Comparison of ENCODE assay signal across 22 cellular contexts in the genomic region with DNA sequence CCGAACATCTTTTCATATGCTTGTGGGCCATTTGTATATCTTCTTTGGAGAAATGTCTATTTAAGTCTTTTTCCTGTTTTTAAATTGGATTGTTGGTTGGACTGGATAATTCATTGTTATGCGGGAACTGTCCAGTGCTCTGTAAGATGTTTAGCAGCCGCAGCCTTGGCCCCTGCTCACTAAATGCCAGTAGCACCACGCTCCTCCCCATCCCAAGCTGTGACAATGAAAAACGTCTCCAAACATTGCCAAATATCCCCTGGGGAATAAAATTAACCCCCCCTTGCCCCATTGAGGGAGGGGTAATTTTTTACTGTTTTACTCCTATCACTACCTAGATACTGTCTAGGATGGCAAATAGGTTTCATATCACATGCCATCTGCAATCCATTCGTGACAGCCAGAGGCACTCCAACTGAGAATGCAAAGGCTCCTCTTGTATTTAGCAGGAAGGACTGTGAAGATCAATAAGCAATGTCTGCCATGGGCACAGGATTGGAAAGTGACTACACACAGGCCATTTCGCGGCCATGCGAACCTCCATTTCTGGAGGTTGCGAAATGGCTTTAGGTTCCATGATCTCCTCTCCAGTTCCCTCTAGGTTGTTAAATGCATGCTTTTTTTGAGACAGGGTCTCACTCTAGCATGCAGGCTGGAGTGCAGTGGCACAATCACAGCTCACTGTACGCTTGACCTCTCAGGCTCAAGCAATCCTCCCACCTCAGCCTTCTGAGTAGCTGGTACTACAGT. TPM values are rescaled to one million over a fixed set of nuclear protein-coding genes. Genes with fewer than 3 reads are reported as not detected.
DNase-seq lines count a peak whose midpoint lies in the region; ATAC-seq, FAIRE-seq and TF ChIP-seq lines count a peak whose summit lies in the region.
"Had no signal": no experiment of that assay in that cellular context is flagged by ENCODE, and none has a peak within 500 bp of the region (broad histone marks: within the 10 kb centered on the region; RNA-seq: fewer than 3 reads in every experiment).

No MANE protein-coding gene starts in this region.

- peaks cover 18% of the 10 kb centered on the region for H3K9me1 ChIP-seq in IMR-90 (ENCODE audit: insufficient read depth, low read length)

- no peak overlapping the region for H4K8ac ChIP-seq in IMR-90 (ENCODE audit: low read depth in 2 of 2, low read length in 2 of 2)

- H3K27me3 ChIP-seq in SK-N-SH (ENCODE audit: insufficient read depth): no peaks in the 10 kb centered on the region
- no peaks in the 10 kb centered on the region for H3K27me3 ChIP-seq in IMR-90 (ENCODE audit: control insufficient read depth, insufficient read depth, low read length)
- no peaks in the 10 kb centered on the region for H3K27me3 ChIP-seq in bronchial epithelial cell (ENCODE audit: control insufficient read depth, insufficient read depth, low read length)
- H3K27me3 ChIP-seq in osteoblast (ENCODE audit: insufficient read depth, low read length): no peaks in the 10 kb centered on the region

- POLR2A ChIA-PET in SK-N-SH (lab: Yijun Ruan, JAX) (no interaction called here), IMR-90 (lab: Charles Lee; ENCODE audit: unreplicated experiment) (no interaction called here)

- TF ChIP-seq RAD21 in SK-N-SH (IDR thresholded peaks at IDR 0.05; ENCODE audit: low read length): no peak
- TF ChIP-seq RAD21 in IMR-90 (IDR thresholded peaks at IDR 0.05; ENCODE audit: low read length): no peak

- H3K79me1 ChIP-seq in IMR-90 (ENCODE audit: low read depth in 1 of 2, low read length in 2 of 2): no peaks in the 10 kb centered on the region

- no peaks in the 10 kb centered on the region for H3K9me2 ChIP-seq in SK-N-SH

- no peaks in the 10 kb centered on the region for H3K4me1 Mint-ChIP-seq in activated T-helper 2 cell treated with anti-CD3 and anti-CD28 coated beads, Interferon-gamma antibody, Interleukin-2, Interleukin-4, amounts not matched to agents 10 μg/mL and 5 μg/mL and 100 μg/mL, durations not matched to agents 14 hours and 24 hours and 36 hours (ENCODE audit: low read depth)

- no TSS peak for BruUV-seq in IMR-90 (replicated peaks; lab: Mats Ljungman, UMichigan)

- H2BK15ac ChIP-seq in IMR-90 (ENCODE audit: low read depth, low read length): no peak overlapping the region

- H4K20me1 ChIP-seq in SK-N-SH (ENCODE audit: insufficient read depth) (no peaks in the 10 kb centered on the region), IMR-90 (ENCODE audit: insufficient read depth, low read length) (no peaks in the 10 kb centered on the region), osteoblast (ENCODE audit: insufficient read depth, low read length) (no peaks in the 10 kb centered on the region)

- intact Hi-C loops in IMR-90 (cut with micrococcal nuclease): no loop called here
- intact Hi-C loops in activated T-helper 2 cell treated with anti-CD3 and anti-CD28 coated beads, Interferon-gamma antibody, Interleukin-2, Interleukin-4, amounts not matched to agents 10 μg/mL and 5 μg/mL and 100 μg/mL, durations not matched to agents 14 hours and 24 hours and 36 hours (cut with micrococcal nuclease): no loop called here

- no peak for DNase-seq in SK-N-SH
- no peak for DNase-seq in IMR-90
- DNase-seq in bronchial epithelial cell (ENCODE audit: low read depth): no peak
- DNase-seq in osteoblast (ENCODE audit: insufficient read length, low spot score, missing footprints): peak; percentile 68
- DNase-seq in activated T-helper 2 cell treated with anti-CD3 and anti-CD28 coated beads, Interferon-gamma antibody, Interleukin-2, Interleukin-4, amounts not matched to agents 10 μg/mL and 5 μg/mL and 100 μg/mL, durations not matched to agents 14 hours and 24 hours and 36 hours (ENCODE audit: low spot score): no peak
- DNase-seq: AML-193; Caco-2; CD4-positive, alpha-beta T cell; GDM1; GM23248; HCEC 1CT had no signal

- H3K4me1 ChIP-seq in SK-N-SH (ENCODE audit: control insufficient read depth in 1 of 2, insufficient read depth in 2 of 2, low read depth in 1 of 2, low read length in 1 of 2): peaks cover 0 to 22% of the 10 kb centered on the region in 2 experiments; a peak in 1 of 4 replicates
- peaks cover 15% of the 10 kb centered on the region for H3K4me1 ChIP-seq in IMR-90 (ENCODE audit: control insufficient read depth, insufficient read depth, low read length)
- H3K4me1 ChIP-seq in osteoblast (ENCODE audit: insufficient read depth, low read length): peaks cover 14% of the 10 kb centered on the region
- H3K4me1 ChIP-seq: A549, Caco-2 had no signal

- H3K79me2 ChIP-seq in SK-N-SH (ENCODE audit: insufficient read depth) (no peaks in the 10 kb centered on the region), osteoblast (ENCODE audit: insufficient read depth, low read length) (no peaks in the 10 kb centered on the region)

- H3K9me3 ChIP-seq in SK-N-SH (no peaks in the 10 kb centered on the region), IMR-90 (ENCODE audit: control insufficient read depth, insufficient read depth, low read length) (no peaks in the 10 kb centered on the region), osteoblast (ENCODE audit: low read depth, low read length) (no peaks in the 10 kb centered on the region)
- H3K9me3 ChIP-seq: A549, Caco-2 had no signal

- H3K56ac ChIP-seq in IMR-90 (ENCODE audit: extremely low read depth, insufficient read depth, low read length): no peak overlapping the region

- in situ Hi-C loops in IMR-90 (cut with MboI; ENCODE audit: low sequenced_read_pairs): no loop called here

- no peaks in the 10 kb centered on the region for H3K9me3 Mint-ChIP-seq in activated T-helper 2 cell treated with anti-CD3 and anti-CD28 coated beads, Interferon-gamma antibody, Interleukin-2, Interleukin-4, amounts not matched to agents 10 μg/mL and 5 μg/mL and 100 μg/mL, durations not matched to agents 14 hours and 24 hours and 36 hours
- H3K9me3 Mint-ChIP-seq: CD4-positive, alpha-beta T cell had no signal

- H2AK5ac ChIP-seq in IMR-90 (ENCODE audit: low read depth, low read length): peak overlapping the region; percentile 13; the same call in 1 of the 2 replicates

- no peaks in the 10 kb centered on the region for H3K36me3 ChIP-seq in SK-N-SH (replicated peaks in 1 of 2; ENCODE audit: control insufficient read depth in 1 of 2, insufficient read depth in 2 of 2, low read length in 1 of 2)
- H3K36me3 ChIP-seq in IMR-90 (ENCODE audit: control insufficient read depth, insufficient read depth, low read length): no peaks in the 10 kb centered on the region
- H3K36me3 ChIP-seq in bronchial epithelial cell (ENCODE audit: control insufficient read depth, insufficient read depth, low read length): no peaks in the 10 kb centered on the region
- H3K36me3 ChIP-seq in osteoblast (ENCODE audit: insufficient read depth, low read length): no peaks in the 10 kb centered on the region

- TF ChIP-seq POLR2A in IMR-90 (IDR thresholded peaks at IDR 0.05; ENCODE audit: low read depth, low read length): no peak

- H2AFZ ChIP-seq in SK-N-SH (ENCODE audit: low read depth) (no peak overlapping the region), IMR-90 (replicated peaks; ENCODE audit: low read length, poor library complexity) (no peak overlapping the region), osteoblast (ENCODE audit: low read length) (no peak overlapping the region)
- H2AFZ ChIP-seq: GM23248 had no signal

- H3K18ac ChIP-seq in IMR-90 (ENCODE audit: low read depth, low read length): no peak overlapping the region

- H3K27ac Mint-ChIP-seq in activated T-helper 2 cell treated with anti-CD3 and anti-CD28 coated beads, Interferon-gamma antibody, Interleukin-2, Interleukin-4, amounts not matched to agents 10 μg/mL and 5 μg/mL and 100 μg/mL, durations not matched to agents 14 hours and 24 hours and 36 hours: no peak overlapping the region
- H3K27ac Mint-ChIP-seq: CD4-positive, alpha-beta T cell had no signal

- H4K91ac ChIP-seq in IMR-90 (ENCODE audit: insufficient read depth, low read depth, low read length): no peak overlapping the region

- H3K27ac ChIP-seq in SK-N-SH (ENCODE audit: low read depth in 2 of 2, low read length in 1 of 2) (no peak overlapping the region), IMR-90 (ENCODE audit: insufficient read depth, low read length) (no peak overlapping the region), osteoblast (ENCODE audit: low read depth, low read length) (no peak overlapping the region)
- H3K27ac ChIP-seq: 22Rv1, A549, C4-2B, GM23248 had no signal

- ATAC-seq in SK-N-SH treated with all-trans-retinoic acid at 6 μM for 48 hours (no peak), IMR-90 (ENCODE audit: low read depth) (no peak), HG03520 (IDR thresholded peaks at IDR 0.05; ENCODE audit: unreplicated experiment) (no peak)
- ATAC-seq: A549 had no signal

- TF ChIP-seq CTCF in SK-N-SH (IDR thresholded peaks at IDR 0.05) (no peak), IMR-90 (conservative IDR thresholded peaks at IDR 0.05; ENCODE audit: low read depth, low read length) (no peak), bronchial epithelial cell (IDR thresholded peaks at IDR 0.05; ENCODE audit: insufficient read depth, low read length, severe bottlenecking) (no peak), osteoblast (IDR thresholded peaks at IDR 0.05; ENCODE audit: extremely low read depth, low read depth, low read length) (no peak)

- WGBS in SK-N-SH (ENCODE audit: low lambda C conversion rate): 81% methylated on average over 11 of the region's 11 CpGs
- 100% methylated on average over 4 of the region's 11 CpGs; no CpG with 5 or more reads in 1 of the 2 experiments for WGBS in IMR-90 (ENCODE audit: extremely low coverage in 2 of 2, insufficient read length in 1 of 2), 2 experiments

- no peaks in the 10 kb centered on the region for H3K27me3 Mint-ChIP-seq in activated T-helper 2 cell treated with anti-CD3 and anti-CD28 coated beads, Interferon-gamma antibody, Interleukin-2, Interleukin-4, amounts not matched to agents 10 μg/mL and 5 μg/mL and 100 μg/mL, durations not matched to agents 14 hours and 24 hours and 36 hours (ENCODE audit: low read depth)
- H3K27me3 Mint-ChIP-seq: CD4-positive, alpha-beta T cell had no signal

- CTCF ChIA-PET in SK-N-SH (lab: Yijun Ruan, JAX): interaction anchor here (1.5 to 4.3 kb wide), 2 partner anchors 11 to 33 kb away, joined by 3 to 29 read pairs; no protein-coding TSS in a partner anchor
- CTCF ChIA-PET in IMR-90 (lab: Yijun Ruan, JAX): no interaction called here

- H3K36me3 Mint-ChIP-seq in activated T-helper 2 cell treated with anti-CD3 and anti-CD28 coated beads, Interferon-gamma antibody, Interleukin-2, Interleukin-4, amounts not matched to agents 10 μg/mL and 5 μg/mL and 100 μg/mL, durations not matched to agents 14 hours and 24 hours and 36 hours (ENCODE audit: low read depth): no peaks in the 10 kb centered on the region

- no peak overlapping the region for H3K14ac ChIP-seq in IMR-90 (replicated peaks; ENCODE audit: low read depth, low read length)

- no peak overlapping the region for H3K4ac ChIP-seq in IMR-90 (ENCODE audit: low read depth, low read length)

- H4K5ac ChIP-seq in IMR-90 (ENCODE audit: low read depth, low read length): no peak overlapping the region

- H3K23ac ChIP-seq in IMR-90 (ENCODE audit: low read depth, low read length): no peak overlapping the region

- TF ChIP-seq EP300 in SK-N-SH (IDR thresholded peaks at IDR 0.05; ENCODE audit: borderline replicate concordance in 1 of 2, low read depth in 1 of 2, low read length in 1 of 2): no peak

- dilution Hi-C loops in IMR-90 (cut with HindIII; ENCODE audit: low sequenced_read_pairs, unreplicated experiment): no loop called here

- H3K4me3 Mint-ChIP-seq in activated T-helper 2 cell treated with anti-CD3 and anti-CD28 coated beads, Interferon-gamma antibody, Interleukin-2, Interleukin-4, amounts not matched to agents 10 μg/mL and 5 μg/mL and 100 μg/mL, durations not matched to agents 14 hours and 24 hours and 36 hours (ENCODE audit: low read depth): no peak overlapping the region
- H3K4me3 Mint-ChIP-seq: CD4-positive, alpha-beta T cell had no signal

- H2BK120ac ChIP-seq in IMR-90 (ENCODE audit: low read depth, low read length): no peak overlapping the region; the same call in 1 of the 2 replicates

- H3F3A ChIP-seq in SK-N-SH (replicated peaks; ENCODE audit: insufficient read depth): no peaks in the 10 kb centered on the region

- peak; percentile 50 for FAIRE-seq in bronchial epithelial cell (lab: Jason Lieb, UNC)
- FAIRE-seq: D721Med, GM12892, GM18507, H54, HTR-8/SVneo had no signal

- H2AK9ac ChIP-seq in IMR-90 (replicated peaks; ENCODE audit: low read depth, low read length, poor library complexity): no peak overlapping the region

- no peak overlapping the region for H3K4me3 ChIP-seq in SK-N-SH (ENCODE audit: low read depth in 2 of 2, low read length in 1 of 2)
- H3K4me3 ChIP-seq in IMR-90 (ENCODE audit: insufficient read depth, low read depth, low read length): no peak overlapping the region
- H3K4me3 ChIP-seq in bronchial epithelial cell (ENCODE audit: low read depth, low read length): no peak overlapping the region
- H3K4me3 ChIP-seq in osteoblast (ENCODE audit: insufficient read depth, low read length): no peak overlapping the region
- H3K4me3 ChIP-seq: A549, GM23248 had no signal

- no peak overlapping the region for H2BK20ac ChIP-seq in IMR-90 (ENCODE audit: low read depth, low read length)

- no peak overlapping the region for H3K9ac ChIP-seq in SK-N-SH
- no peak overlapping the region for H3K9ac ChIP-seq in IMR-90 (ENCODE audit: low read depth, low read length)
- H3K9ac ChIP-seq: GM23248 had no signal

- H3K4me2 ChIP-seq in SK-N-SH: no peak overlapping the region
- H3K4me2 ChIP-seq in IMR-90 (ENCODE audit: low read depth, low read length): no peak overlapping the region
- H3K4me2 ChIP-seq in osteoblast (ENCODE audit: insufficient read depth, low read length): no peak overlapping the region
- H3K4me2 ChIP-seq: A549 had no signal

- H2BK5ac ChIP-seq in IMR-90 (ENCODE audit: low read depth, low read length, poor library complexity, severe bottlenecking): no peak overlapping the region

RNA-seq across cellular contexts. Expression of gene PLXDC1, which starts 9.3 kb away (rescaled TPM):
- polyA plus RNA-seq in SK-N-SH (2012; rRNA removed) (1.5 and 2.4 TPM in 2 replicates), IMR-90 (2012; rRNA removed) (0.37 and 0.50 TPM in 2 replicates)
- 0.46 and 0.90 TPM in 2 replicates for polyA plus RNA-seq in SK-N-SH (2012; cell fraction: cytosol; rRNA removed)
- 5.0 and 9.6 TPM in 2 replicates for polyA plus RNA-seq in SK-N-SH (2012; cell fraction: nucleus; rRNA removed)
- total RNA-seq in IMR-90 (2012; rRNA removed) (under 0.01 and 0.28 TPM in 2 replicates), bronchial epithelial cell (under 0.01 TPM in 2 replicates), osteoblast (2.9 and 3.8 TPM in 2 replicates)
- polyA plus RNA-seq in IMR-90 (2012; cell fraction: cytosol; rRNA removed): 0.18 and 0.63 TPM in 2 replicates
- polyA plus RNA-seq in IMR-90 (2012; cell fraction: nucleus; rRNA removed; ENCODE audit: low replicate concordance): 5.8 and 8.4 TPM in 2 replicates
- total RNA-seq in activated T-helper 2 cell treated with anti-CD3 and anti-CD28 coated beads, Interferon-gamma antibody, Interleukin-2, Interleukin-4, amounts not matched to agents 10 μg/mL and 5 μg/mL and 100 μg/mL, durations not matched to agents 14 hours and 24 hours and 36 hours: 0.46 and 1.0 TPM in 2 replicates
- total RNA-seq: GM23248 had no signal

RNA-seq across cellular contexts. Expression of gene ARL5C, which starts 23.9 kb away (rescaled TPM):
- not detected in 2 replicates for polyA plus RNA-seq in SK-N-SH (2012; rRNA removed)
- polyA plus RNA-seq in SK-N-SH (2012; cell fraction: cytosol; rRNA removed): not detected in 2 replicates
- 0.05 TPM in 1 of 2 replicates, not detected in the other for polyA plus RNA-seq in SK-N-SH (2012; cell fraction: nucleus; rRNA removed)
- total RNA-seq in IMR-90 (2012; rRNA removed): not detected in 2 replicates
- not detected in 2 replicates for polyA plus RNA-seq in IMR-90 (2012; rRNA removed)
- not detected in 2 replicates for polyA plus RNA-seq in IMR-90 (2012; cell fraction: cytosol; rRNA removed)
- not detected in 2 replicates for polyA plus RNA-seq in IMR-90 (2012; cell fraction: nucleus; rRNA removed; ENCODE audit: low replicate concordance)
- total RNA-seq in bronchial epithelial cell: not detected in 2 replicates
- not detected in 2 replicates for total RNA-seq in osteoblast
- total RNA-seq in activated T-helper 2 cell treated with anti-CD3 and anti-CD28 coated beads, Interferon-gamma antibody, Interleukin-2, Interleukin-4, amounts not matched to agents 10 μg/mL and 5 μg/mL and 100 μg/mL, durations not matched to agents 14 hours and 24 hours and 36 hours: 0.07 TPM in 1 of 2 replicates, not detected in the other
- total RNA-seq: Caco-2; CD4-positive, alpha-beta T cell; GM23248 had no signal
- polyA plus RNA-seq: A549, BJ, GM23248 had no signal

RNA-seq across cellular contexts. Expression of gene CACNB1, which starts 55.4 kb away (rescaled TPM):
- polyA plus RNA-seq in SK-N-SH (2012; rRNA removed) (7.2 and 7.4 TPM in 2 replicates), IMR-90 (2012; rRNA removed) (7.3 and 8.6 TPM in 2 replicates)
- polyA plus RNA-seq in SK-N-SH (2012; cell fraction: cytosol; rRNA removed): 1.9 and 3.2 TPM in 2 replicates
- 41.0 and 52.4 TPM in 2 replicates for polyA plus RNA-seq in SK-N-SH (2012; cell fraction: nucleus; rRNA removed)
- total RNA-seq in IMR-90 (2012; rRNA removed) (2.5 TPM in 2 replicates), bronchial epithelial cell (4.7 and 4.9 TPM in 2 replicates), osteoblast (5.8 and 7.4 TPM in 2 replicates)
- 4.2 and 4.6 TPM in 2 replicates for polyA plus RNA-seq in IMR-90 (2012; cell fraction: cytosol; rRNA removed)
- 46.8 and 65.5 TPM in 2 replicates for polyA plus RNA-seq in IMR-90 (2012; cell fraction: nucleus; rRNA removed; ENCODE audit: low replicate concordance)
- 21.1 and 24.1 TPM in 2 replicates for total RNA-seq in activated T-helper 2 cell treated with anti-CD3 and anti-CD28 coated beads, Interferon-gamma antibody, Interleukin-2, Interleukin-4, amounts not matched to agents 10 μg/mL and 5 μg/mL and 100 μg/mL, durations not matched to agents 14 hours and 24 hours and 36 hours

RNA-seq across cellular contexts. Expression of gene RPL19, which starts 58.0 kb away (rescaled TPM):
- polyA plus RNA-seq in SK-N-SH (2012; rRNA removed): 2,966 and 3,473 TPM in 2 replicates
- polyA plus RNA-seq in SK-N-SH (2012; cell fraction: cytosol; rRNA removed): 3,628 and 3,647 TPM in 2 replicates
- 962 and 1,107 TPM in 2 replicates for polyA plus RNA-seq in SK-N-SH (2012; cell fraction: nucleus; rRNA removed)
- total RNA-seq in IMR-90 (2012; rRNA removed): 2,298 and 2,466 TPM in 2 replicates
- polyA plus RNA-seq in IMR-90 (2012; rRNA removed): 2,030 and 2,101 TPM in 2 replicates
- 3,418 and 5,498 TPM in 2 replicates for polyA plus RNA-seq in IMR-90 (2012; cell fraction: cytosol; rRNA removed)
- polyA plus RNA-seq in IMR-90 (2012; cell fraction: nucleus; rRNA removed; ENCODE audit: low replicate concordance): 579 and 1,052 TPM in 2 replicates
- total RNA-seq in bronchial epithelial cell: 2,288 and 3,067 TPM in 2 replicates
- 1,279 and 1,302 TPM in 2 replicates for total RNA-seq in osteoblast
- 2,315 and 2,339 TPM in 2 replicates for total RNA-seq in activated T-helper 2 cell treated with anti-CD3 and anti-CD28 coated beads, Interferon-gamma antibody, Interleukin-2, Interleukin-4, amounts not matched to agents 10 μg/mL and 5 μg/mL and 100 μg/mL, durations not matched to agents 14 hours and 24 hours and 36 hours
